ENCODE assay signal across 13 cellular contexts in the genomic region with DNA sequence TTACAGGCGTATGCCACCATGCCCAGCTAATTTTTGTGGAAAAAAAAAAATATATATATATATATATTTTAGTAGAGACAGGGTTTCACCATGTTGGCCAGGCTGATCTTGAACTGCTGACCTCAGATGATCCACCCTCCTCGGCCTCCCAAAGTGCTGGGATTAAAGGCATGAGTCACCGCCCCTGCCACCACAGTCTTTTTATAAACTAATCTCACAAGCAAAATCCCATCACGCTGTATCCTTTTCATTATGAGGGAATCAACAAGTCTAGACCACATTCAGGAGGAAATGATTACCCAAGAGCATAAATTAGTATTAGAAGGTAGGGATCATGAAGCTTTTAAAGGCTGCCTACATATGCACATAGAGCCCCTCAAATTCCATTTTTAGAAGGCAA.
"Had no signal": no experiment of that assay in that cellular context is flagged by ENCODE, and none has a peak within 500 bp of the region (broad histone marks: within the 10 kb centered on the region; RNA-seq: fewer than 3 reads in every experiment).

No MANE protein-coding gene starts in this region.

- H3K36me3 ChIP-seq: cardiac muscle cell, colonic mucosa, gastrocnemius medialis, pancreas, tibial artery, vagina had no signal

- H3K27me3 ChIP-seq: cardiac muscle cell, colonic mucosa, gastrocnemius medialis, pancreas, tibial artery, vagina had no signal

- H3K9me3 ChIP-seq: colonic mucosa, gastrocnemius medialis, pancreas, tibial artery, vagina had no signal

- H3K4me3 ChIP-seq: cardiac muscle cell, colonic mucosa, gastrocnemius medialis, pancreas, skin epidermis, tibial artery, vagina had no signal

- ATAC-seq: gastrocnemius medialis, pancreas had no signal

- H3K4me1 ChIP-seq: colonic mucosa, gastrocnemius medialis, tibial artery had no signal

- DNase-seq: activated CD4-positive, alpha-beta memory T cell treated with anti-CD3 and anti-CD28 coated beads for 36 hours; activated CD4-positive, CD25-positive, alpha-beta regulatory T cell treated with anti-CD3 and anti-CD28 coated beads, Interleukin-2, amount 50 U/mL, for 72 hours; activated gamma-delta T cell treated with Interleukin-2 at 50 U/mL for 16 hours; activated naive CD8-positive, alpha-beta T cell treated with anti-CD3 and anti-CD28 coated beads, Interleukin-2, amount 10 ng/mL, durations not matched to agents 7 days and 5 days; activated T-cell treated with anti-CD3 and anti-CD28 coated beads, Interleukin-2, amount 50 U/mL, for 48 hours; aorta; colonic mucosa; gastrocnemius medialis; pancreas; tibial artery had no signal

- H3K27ac ChIP-seq: cardiac muscle cell, colonic mucosa, gastrocnemius medialis, pancreas, skin epidermis, tibial artery, vagina had no signal
